ENCODE assay signal across 20 cellular contexts in the genomic region with DNA sequence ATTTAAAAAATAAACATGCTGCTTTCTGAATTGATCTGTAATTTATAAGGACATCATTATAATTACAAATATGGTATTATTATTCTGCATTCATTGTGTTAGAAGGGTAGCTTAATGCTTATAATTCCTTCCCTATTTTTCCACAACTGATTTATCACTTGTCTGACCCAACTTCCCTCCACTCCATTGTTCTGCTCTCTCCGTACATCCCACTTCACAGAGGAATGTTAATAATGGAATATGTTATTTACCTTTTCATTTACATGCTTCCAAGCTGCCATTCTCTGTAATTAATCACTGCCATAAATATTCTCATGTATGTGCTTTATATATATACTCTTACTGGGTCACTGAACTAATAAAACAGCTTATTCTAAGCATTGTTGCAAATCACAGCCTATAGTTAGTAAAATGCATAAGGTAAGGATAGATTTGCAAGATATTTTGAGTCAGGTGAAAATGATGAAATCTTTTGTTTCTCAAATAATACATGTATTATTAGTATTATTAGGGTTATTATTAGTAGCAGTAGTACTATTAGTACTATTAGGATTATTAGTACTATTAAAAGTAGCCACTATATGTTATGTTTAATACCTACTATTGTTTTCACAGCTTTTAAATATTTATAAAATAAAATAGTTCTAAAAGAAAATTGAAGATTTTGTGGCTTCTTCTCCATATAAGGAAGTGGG.
DNase-seq lines count a peak whose midpoint lies in the region; ATAC-seq, FAIRE-seq and TF ChIP-seq lines count a peak whose summit lies in the region.
"Had no signal": no experiment of that assay in that cellular context is flagged by ENCODE, and none has a peak within 500 bp of the region (broad histone marks: within the 10 kb centered on the region; RNA-seq: fewer than 3 reads in every experiment).

No MANE protein-coding gene starts in this region.

- H2AFZ ChIP-seq in K562 (ENCODE audit: low read depth, low read length), result no peak overlapping the region
- H2AFZ ChIP-seq: GM23338 had no signal

- no peak overlapping the region for H3K4me3 Mint-ChIP-seq in activated CD8-positive, alpha-beta memory T cell treated with anti-CD3 and anti-CD28 coated beads, Interleukin-2, amount 10 ng/mL, durations not matched to agents 7 days and 5 days
- H3K4me3 Mint-ChIP-seq: B cell; CD4-positive, alpha-beta T cell; GM23338 had no signal

- H3K4me3 ChIP-seq in K562 (no peak overlapping the region), aorta (ENCODE audit: low read length in 2 of 2) (no peak overlapping the region)
- H3K4me3 ChIP-seq: GM23338 had no signal

- H3K27me3 Mint-ChIP-seq in activated CD8-positive, alpha-beta memory T cell treated with anti-CD3 and anti-CD28 coated beads, Interleukin-2, amount 10 ng/mL, durations not matched to agents 7 days and 5 days, result peaks cover 3% of the 10 kb centered on the region
- H3K27me3 Mint-ChIP-seq: CD4-positive, alpha-beta T cell had no signal

- H3K27ac ChIP-seq in K562 (ENCODE audit: extremely low read depth, low read depth, low read length) (no peak overlapping the region), aorta (ENCODE audit: low read depth in 1 of 2, low read length in 2 of 2) (no peak overlapping the region)

- no peaks in the 10 kb centered on the region for H3K36me3 ChIP-seq in K562 (ENCODE audit: control insufficient read depth, insufficient read depth, low read length)
- H3K36me3 ChIP-seq in aorta (ENCODE audit: control insufficient read depth in 1 of 2, insufficient read depth in 2 of 2, low read length in 1 of 2), result no peaks in the 10 kb centered on the region

- peaks cover 8% of the 10 kb centered on the region for H3K4me1 Mint-ChIP-seq in activated CD8-positive, alpha-beta memory T cell treated with anti-CD3 and anti-CD28 coated beads, Interleukin-2, amount 10 ng/mL, durations not matched to agents 7 days and 5 days
- H3K4me1 Mint-ChIP-seq: B cell had no signal

- no peak overlapping the region for H3K4me2 ChIP-seq in K562 (ENCODE audit: insufficient read depth, low read length)
- H3K4me2 ChIP-seq: GM23338 had no signal

- FAIRE-seq in K562 (lab: Jason Lieb, UNC), result no peak
- FAIRE-seq: A204.1, G401.6, GM12891, HepG2, HTR-8/SVneo had no signal

- TF ChIP-seq EP300 in Ishikawa (IDR thresholded peaks at IDR 0.05; ENCODE audit: borderline replicate concordance), result no peak; the same call in 1 of the 2 replicates
- no peak for TF ChIP-seq EP300 in K562 (IDR thresholded peaks at IDR 0.05; ENCODE audit: low read length)

- peaks cover 0 to 6% of the 10 kb centered on the region in 2 experiments; a peak in 2 of 5 replicates for H3K4me1 ChIP-seq in K562 (replicated peaks in 1 of 2; ENCODE audit: control insufficient read depth in 2 of 2, insufficient read depth in 2 of 2, low read length in 2 of 2)
- peaks cover 0 to 2% of the 10 kb centered on the region in 2 donors for H3K4me1 ChIP-seq in aorta (ENCODE audit: control insufficient read depth in 1 of 2, insufficient read depth in 2 of 2, low read length in 2 of 2)

- TF ChIP-seq CTCF in K562 (IDR thresholded peaks at IDR 0.05 in 2 of 3, conservative IDR thresholded peaks at IDR 0.05 in 1 of 3; ENCODE audit: insufficient read depth in 2 of 3, low read depth in 1 of 3, low read length in 3 of 3), result no peak

- CTCF ChIA-PET in K562 (lab: Yijun Ruan, JAX; ENCODE audit: low intra/inter-chr PET ratio), result no interaction called here
- CTCF ChIA-PET in activated CD8-positive, alpha-beta memory T cell treated with anti-CD3 and anti-CD28 coated beads, Interleukin-2, amount 10 ng/mL, durations not matched to agents 7 days and 5 days (lab: Charles Lee), result interaction anchor here (0.8 to 1.2 kb wide), 3 partner anchors 12 to 70 kb away, joined by 3 to 5 read pairs (median 4); no protein-coding TSS in a partner anchor

- ATAC-seq in K562 (no peak), aorta (ENCODE audit: low FRiP score) (no peak), HG03432 (IDR thresholded peaks at IDR 0.05; ENCODE audit: unreplicated experiment) (no peak)
- ATAC-seq in activated CD8-positive, alpha-beta memory T cell treated with anti-CD3 and anti-CD28 coated beads, Interleukin-2, amount 10 ng/mL, durations not matched to agents 7 days and 5 days, result no peak
- ATAC-seq: GM23338, HepG2 had no signal

- BruUV-seq in K562 (replicated peaks; lab: Mats Ljungman, UMichigan), result no TSS peak

- H3K9me3 ChIP-seq in K562 (replicated peaks; ENCODE audit: control insufficient read depth, insufficient read depth, low read depth, low read length), result no peaks in the 10 kb centered on the region
- H3K9me3 ChIP-seq in aorta (ENCODE audit: control insufficient read depth, low read length), result no peaks in the 10 kb centered on the region

- TF ChIP-seq RAD21 in Ishikawa (IDR thresholded peaks at IDR 0.05; ENCODE audit: low read depth) (no peak), K562 (CRISPR knock-in tag; conservative IDR thresholded peaks at IDR 0.05 in 1 of 2, IDR thresholded peaks at IDR 0.05 in 1 of 2) (no peak)

- no peaks in the 10 kb centered on the region for H3K9me1 ChIP-seq in K562 (ENCODE audit: control insufficient read depth, insufficient read depth, low read length)

- no peaks in the 10 kb centered on the region for H3K36me3 Mint-ChIP-seq in activated CD8-positive, alpha-beta memory T cell treated with anti-CD3 and anti-CD28 coated beads, Interleukin-2, amount 10 ng/mL, durations not matched to agents 7 days and 5 days

- no peaks in the 10 kb centered on the region for H4K20me1 ChIP-seq in K562 (replicated peaks; ENCODE audit: control insufficient read depth, insufficient read depth, low read length)

- WGBS in K562 (ENCODE audit: insufficient coverage, low coverage, missing lambda C conversion rate), result 41% methylated on average over 1 of the region's 1 CpG
- WGBS in aorta, 2 donors, result 84 to 94% methylated on average over 1 of the region's 1 CpG

- no peaks in the 10 kb centered on the region for H3K79me2 ChIP-seq in K562 (ENCODE audit: control insufficient read depth, insufficient read depth, low read length)

- no peaks in the 10 kb centered on the region for H3K27me3 ChIP-seq in K562 (ENCODE audit: control insufficient read depth in 2 of 2, insufficient read depth in 2 of 2, low read length in 2 of 2)
- no peaks in the 10 kb centered on the region for H3K27me3 ChIP-seq in aorta (ENCODE audit: control insufficient read depth in 1 of 2, insufficient read depth in 2 of 2, low read length in 1 of 2)

- POLR2A ChIA-PET in K562 (lab: Yijun Ruan, JAX), result interaction anchor here (1.4 kb wide), 1 partner anchor 16 kb away, joined by 3 read pairs; no protein-coding TSS in a partner anchor

- no peak overlapping the region for H3K27ac Mint-ChIP-seq in activated CD8-positive, alpha-beta memory T cell treated with anti-CD3 and anti-CD28 coated beads, Interleukin-2, amount 10 ng/mL, durations not matched to agents 7 days and 5 days
- H3K27ac Mint-ChIP-seq: B cell; CD4-positive, alpha-beta T cell; GM23338 had no signal

- no peaks in the 10 kb centered on the region for H3K9me3 Mint-ChIP-seq in activated CD8-positive, alpha-beta memory T cell treated with anti-CD3 and anti-CD28 coated beads, Interleukin-2, amount 10 ng/mL, durations not matched to agents 7 days and 5 days (ENCODE audit: low read depth)
- H3K9me3 Mint-ChIP-seq: CD4-positive, alpha-beta T cell; GM23338 had no signal

- DNase-seq in K562 (ENCODE audit: extremely low read depth in 1 of 4, low spot score in 3 of 4) (no peak), glomerular endothelial cell (ENCODE audit: extremely low read depth, low read depth, low spot score) (peak; percentile 9), aorta (no peak)
- no peak for DNase-seq in activated CD8-positive, alpha-beta memory T cell treated with anti-CD3 and anti-CD28 coated beads, Interleukin-2, amount 10 ng/mL, durations not matched to agents 7 days and 5 days
- no peak for DNase-seq in activated T-cell treated with anti-CD3 and anti-CD28 coated beads, Interleukin-2, amount 50 U/mL, for 48 hours
- DNase-seq: C1 segment of cervical spinal cord; CD4-positive, alpha-beta T cell; DMS153; DMS79 treated with DMSO at 0.1 percent for 48 hours; EL; H7 had no signal

- TF ChIP-seq POLR2A in K562 (conservative IDR thresholded peaks at IDR 0.05), result no peak

- in situ Hi-C loops in K562 (cut with MboI), result no loop called here

- no peak overlapping the region for H3K9ac ChIP-seq in K562 (ENCODE audit: insufficient read depth in 1 of 2, low read depth in 2 of 2, low read length in 2 of 2)

- intact Hi-C loops in K562 (cut with micrococcal nuclease) (loop anchor here (5.0 kb wide), 2 partner anchors 191 to 381 kb away; no protein-coding TSS in a partner anchor), aorta (cut with DNase I) (loop anchor here (5.0 to 10.0 kb wide), 3 partner anchors 269 to 376 kb away; no protein-coding TSS in a partner anchor)

TF ChIP-seq in Ishikawa, 13 proteins besides CTCF, POLR2A, EP300 and RAD21 (continues in another document):
- TF ChIP-seq CEBPB (IDR thresholded peaks at IDR 0.05) (no peak), USF1 (IDR thresholded peaks at IDR 0.05) (no peak), FOXM1 (IDR thresholded peaks at IDR 0.05; ENCODE audit: borderline replicate concordance, low read depth) (no peak), CREB1 (IDR thresholded peaks at IDR 0.05; ENCODE audit: low read depth) (no peak), EGR1 (IDR thresholded peaks at IDR 0.05) (no peak), YY1 (IDR thresholded peaks at IDR 0.05; ENCODE audit: low read depth) (no peak), TEAD4 (IDR thresholded peaks at IDR 0.05) (peak; percentile 48; the same call in 1 of the 2 replicates)

TF ChIP-seq in K562, 482 proteins besides CTCF, POLR2A, EP300 and RAD21 (continues in another document):
- TF ChIP-seq BCL6 (CRISPR knock-in tag; IDR thresholded peaks at IDR 0.05) (no peak), PRPF4 (IDR thresholded peaks at IDR 0.05; ENCODE audit: insufficient read depth, low read depth, low read length, poor library complexity, severe bottlenecking) (no peak), SAFB (IDR thresholded peaks at IDR 0.05; ENCODE audit: borderline replicate concordance, low read depth, low read length) (0 out of 2 replicates have a peak, but pooled peaks have one; percentile 9), TAF1 (IDR thresholded peaks at IDR 0.05; ENCODE audit: control insufficient read depth, extremely low read depth, insufficient read depth, low read length, severe bottlenecking) (no peak), NR3C1 (CRISPR knock-in tag; IDR thresholded peaks at IDR 0.05) (no peak), MTA3 (IDR thresholded peaks at IDR 0.05; ENCODE audit: borderline replicate concordance) (no peak)
- TF ChIP-seq, protein P1, sequence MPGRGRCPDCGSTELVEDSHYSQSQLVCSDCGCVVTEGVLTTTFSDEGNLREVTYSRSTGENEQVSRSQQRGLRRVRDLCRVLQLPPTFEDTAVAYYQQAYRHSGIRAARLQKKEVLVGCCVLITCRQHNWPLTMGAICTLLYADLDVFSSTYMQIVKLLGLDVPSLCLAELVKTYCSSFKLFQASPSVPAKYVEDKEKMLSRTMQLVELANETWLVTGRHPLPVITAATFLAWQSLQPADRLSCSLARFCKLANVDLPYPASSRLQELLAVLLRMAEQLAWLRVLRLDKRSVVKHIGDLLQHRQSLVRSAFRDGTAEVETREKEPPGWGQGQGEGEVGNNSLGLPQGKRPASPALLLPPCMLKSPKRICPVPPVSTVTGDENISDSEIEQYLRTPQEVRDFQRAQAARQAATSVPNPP (IDR thresholded peaks at IDR 0.05; ENCODE audit: borderline replicate concordance, insufficient read depth, insufficient read length), result no peak
